Comparison of ENCODE assay signal across 12 cellular contexts in the genomic region with DNA sequence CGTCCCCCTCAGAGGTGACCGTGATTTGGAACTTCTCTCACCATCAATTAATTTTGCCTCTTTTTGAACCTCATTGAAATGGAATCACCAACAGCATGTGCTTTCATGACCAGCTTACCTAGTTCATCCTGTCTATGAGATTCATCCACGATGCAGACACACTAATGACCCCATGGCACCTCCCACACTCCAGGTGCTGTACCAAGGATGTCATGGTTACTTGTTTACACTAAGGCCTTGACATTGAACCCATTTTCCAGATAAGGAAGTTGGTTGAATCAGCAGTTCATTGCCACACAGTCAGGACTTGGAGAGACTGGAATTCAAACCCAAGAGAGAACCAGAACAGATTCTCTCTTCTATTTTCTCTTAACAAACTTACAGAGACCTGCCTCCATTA.
DNase-seq lines count a peak whose midpoint lies in the region; ATAC-seq and TF ChIP-seq lines count a peak whose summit lies in the region.
"Had no signal": no experiment of that assay in that cellular context is flagged by ENCODE, and none has a peak within 500 bp of the region (broad histone marks: within the 10 kb centered on the region; RNA-seq: fewer than 3 reads in every experiment).

No MANE protein-coding gene starts in this region.

- intact Hi-C loops in left ventricle myocardium inferior (cut with micrococcal nuclease) (no loop called here), left ventricle myocardium superior (cut with micrococcal nuclease) (no loop called here), posterior vena cava (cut with DNase I) (no loop called here), vagina (cut with DNase I) (loop anchor here (10.0 kb wide), 1 partner anchor 53 kb away; no protein-coding TSS in a partner anchor)
- intact Hi-C loops in activated T-helper 1 cell treated with anti-CD3 and anti-CD28 coated beads, Interleukin-12 subunit alpha, Interleukin-12 subunit beta, Interleukin-2, Interleukin-4 antibody, amounts not matched to agents 30 ng/mL and 10 ng/mL and 1 ng/mL, durations not matched to agents 14 hours and 24 hours and 36 hours (cut with micrococcal nuclease) = no loop called here

- H3K27ac ChIP-seq in left ventricle myocardium inferior (replicated peaks) (peak overlapping the region; percentile 96), hepatocyte (peak overlapping the region; percentile 95), vagina (peak overlapping the region; percentile 82)

- H3K27me3 ChIP-seq in left ventricle myocardium inferior (ENCODE audit: low read depth) = no peaks in the 10 kb centered on the region
- H3K27me3 ChIP-seq in hepatocyte = no peaks in the 10 kb centered on the region
- no peaks in the 10 kb centered on the region for H3K27me3 ChIP-seq in vagina

- no peaks in the 10 kb centered on the region for H4K20me1 ChIP-seq in hepatocyte (ENCODE audit: insufficient read depth, poor library complexity, severe bottlenecking)

- WGBS in hepatocyte (ENCODE audit: low lambda C conversion rate, missing lambda C conversion rate) = 98% methylated on average over 3 of the region's 3 CpGs

- H3K27me3 Mint-ChIP-seq in activated T-helper 1 cell treated with anti-CD3 and anti-CD28 coated beads, Interleukin-12 subunit alpha, Interleukin-12 subunit beta, Interleukin-2, Interleukin-4 antibody, amounts not matched to agents 30 ng/mL and 10 ng/mL and 1 ng/mL, durations not matched to agents 14 hours and 24 hours and 36 hours (ENCODE audit: insufficient read depth) = peaks cover 4% of the 10 kb centered on the region

- TF ChIP-seq POLR2A in vagina (IDR thresholded peaks at IDR 0.05) = no peak

- H3K4me3 ChIP-seq in left ventricle myocardium inferior (no peak overlapping the region), hepatocyte (no peak overlapping the region), vagina (no peak overlapping the region)

- ATAC-seq in left ventricle myocardium superior = no peak
- ATAC-seq: activated CD8-positive, alpha-beta T cell treated with anti-CD3 and anti-CD28 coated beads, Interleukin-2, amount 10 ng/mL, durations not matched to agents 7 days and 5 days had no signal

- H3K9me2 ChIP-seq in hepatocyte (replicated peaks; ENCODE audit: insufficient read depth) = no peaks in the 10 kb centered on the region

- H3K4me3 Mint-ChIP-seq in activated T-helper 1 cell treated with anti-CD3 and anti-CD28 coated beads, Interleukin-12 subunit alpha, Interleukin-12 subunit beta, Interleukin-2, Interleukin-4 antibody, amounts not matched to agents 30 ng/mL and 10 ng/mL and 1 ng/mL, durations not matched to agents 14 hours and 24 hours and 36 hours = no peak overlapping the region
- H3K4me3 Mint-ChIP-seq: activated CD8-positive, alpha-beta T cell treated with anti-CD3 and anti-CD28 coated beads, Interleukin-2, amount 10 ng/mL, durations not matched to agents 7 days and 5 days; activated naive CD4-positive, alpha-beta T cell treated with anti-CD3 and anti-CD28 coated beads for 36 hours had no signal

- peaks cover 8% of the 10 kb centered on the region for H3K9me3 Mint-ChIP-seq in activated T-helper 1 cell treated with anti-CD3 and anti-CD28 coated beads, Interleukin-12 subunit alpha, Interleukin-12 subunit beta, Interleukin-2, Interleukin-4 antibody, amounts not matched to agents 30 ng/mL and 10 ng/mL and 1 ng/mL, durations not matched to agents 14 hours and 24 hours and 36 hours

- no peak overlapping the region for H3K27ac Mint-ChIP-seq in activated T-helper 1 cell treated with anti-CD3 and anti-CD28 coated beads, Interleukin-12 subunit alpha, Interleukin-12 subunit beta, Interleukin-2, Interleukin-4 antibody, amounts not matched to agents 30 ng/mL and 10 ng/mL and 1 ng/mL, durations not matched to agents 14 hours and 24 hours and 36 hours
- H3K27ac Mint-ChIP-seq: activated CD8-positive, alpha-beta T cell treated with anti-CD3 and anti-CD28 coated beads, Interleukin-2, amount 10 ng/mL, durations not matched to agents 7 days and 5 days; activated naive CD4-positive, alpha-beta T cell treated with anti-CD3 and anti-CD28 coated beads for 36 hours had no signal

- no peaks in the 10 kb centered on the region for H3K79me2 ChIP-seq in hepatocyte

- no peak overlapping the region for H3K4me2 ChIP-seq in hepatocyte

- DNase-seq in left ventricle myocardium inferior = no peak
- DNase-seq in left ventricle myocardium superior = no peak
- no peak for DNase-seq in hepatocyte (ENCODE audit: low spot score)
- DNase-seq in posterior vena cava (ENCODE audit: low spot score) = peak; percentile 12
- no peak for DNase-seq in vagina (ENCODE audit: extremely low spot score in 2 of 2)
- no peak for DNase-seq in activated gamma-delta T cell (lab: John Stamatoyannopoulos, UW)
- DNase-seq in DMS 273 (lab: John Stamatoyannopoulos, UW; ENCODE audit: unreplicated experiment) = no peak
- DNase-seq in activated T-helper 1 cell treated with anti-CD3 and anti-CD28 coated beads, Interleukin-12 subunit alpha, Interleukin-12 subunit beta, Interleukin-2, Interleukin-4 antibody, amounts not matched to agents 30 ng/mL and 10 ng/mL and 1 ng/mL, durations not matched to agents 14 hours and 24 hours and 36 hours (ENCODE audit: low spot score) = no peak
- DNase-seq: activated CD8-positive, alpha-beta T cell treated with anti-CD3 and anti-CD28 coated beads, Interleukin-2, amount 10 ng/mL, durations not matched to agents 7 days and 5 days; activated naive CD4-positive, alpha-beta T cell treated with anti-CD3 and anti-CD28 coated beads for 36 hours; NCI-H2081; T-helper 9 cell had no signal

- H3K36me3 ChIP-seq in left ventricle myocardium inferior = peaks cover 8% of the 10 kb centered on the region
- H3K36me3 ChIP-seq in hepatocyte (replicated peaks; ENCODE audit: insufficient read depth, low read depth) = no peaks in the 10 kb centered on the region
- H3K36me3 ChIP-seq in vagina = no peaks in the 10 kb centered on the region

- H2AFZ ChIP-seq in hepatocyte = no peak overlapping the region

- H3K9me3 ChIP-seq in left ventricle myocardium inferior (replicated peaks) = peaks cover 19% of the 10 kb centered on the region
- no peaks in the 10 kb centered on the region for H3K9me3 ChIP-seq in hepatocyte (ENCODE audit: low read depth)
- H3K9me3 ChIP-seq in vagina = peaks cover 4% of the 10 kb centered on the region

- peaks cover 3% of the 10 kb centered on the region for H3K36me3 Mint-ChIP-seq in activated T-helper 1 cell treated with anti-CD3 and anti-CD28 coated beads, Interleukin-12 subunit alpha, Interleukin-12 subunit beta, Interleukin-2, Interleukin-4 antibody, amounts not matched to agents 30 ng/mL and 10 ng/mL and 1 ng/mL, durations not matched to agents 14 hours and 24 hours and 36 hours (ENCODE audit: low read depth)

- peaks cover 55% of the 10 kb centered on the region for H3K4me1 ChIP-seq in left ventricle myocardium inferior
- peaks cover 63% of the 10 kb centered on the region for H3K4me1 ChIP-seq in hepatocyte (ENCODE audit: insufficient read depth)
- H3K4me1 ChIP-seq in vagina = peaks cover 60% of the 10 kb centered on the region

- no peaks in the 10 kb centered on the region for H3K4me1 Mint-ChIP-seq in activated T-helper 1 cell treated with anti-CD3 and anti-CD28 coated beads, Interleukin-12 subunit alpha, Interleukin-12 subunit beta, Interleukin-2, Interleukin-4 antibody, amounts not matched to agents 30 ng/mL and 10 ng/mL and 1 ng/mL, durations not matched to agents 14 hours and 24 hours and 36 hours (ENCODE audit: low read depth)

- TF ChIP-seq CTCF in left ventricle myocardium inferior (IDR thresholded peaks at IDR 0.05; ENCODE audit: borderline replicate concordance) (no peak), hepatocyte (IDR thresholded peaks at IDR 0.05; ENCODE audit: poor library complexity) (no peak), vagina (IDR thresholded peaks at IDR 0.05) (no peak)
